In genomic region chr7:5214236-5214635, GRCh38 we compare ENCODE assay signal across 16 cellular contexts. TPM values are rescaled to one million over a fixed set of nuclear protein-coding genes. Genes with fewer than 3 reads are reported as not detected.
DNase-seq lines count a peak whose midpoint lies in the region; ATAC-seq and TF ChIP-seq lines count a peak whose summit lies in the region.
"Had no signal": no experiment of that assay in that cellular context is flagged by ENCODE, and none has a peak within 500 bp of the region (broad histone marks: within the 10 kb centered on the region; RNA-seq: fewer than 3 reads in every experiment).

No MANE protein-coding gene starts in this region.

- intact Hi-C loops in sigmoid colon (cut with DNase I) = no loop called here

- DNase-seq in activated T-cell treated with anti-CD3 and anti-CD28 coated beads, Interleukin-2, amount 50 U/mL, for 24 hours = peak; percentile 8
- no peak for DNase-seq in activated T-cell treated with anti-CD3 and anti-CD28 coated beads, Interleukin-2, amount 50 U/mL, for 72 hours
- DNase-seq in RWPE2 (ENCODE audit: low spot score) (peak; percentile 29), neural crest cell (ENCODE audit: low read depth, low spot score) (no peak), sigmoid colon (peak; percentile 26), nucleus accumbens (lab: John Stamatoyannopoulos, UW) (no peak), anterior cingulate cortex (lab: John Stamatoyannopoulos, UW) (no peak)
- DNase-seq in activated CD4-positive, alpha-beta T cell treated with anti-CD3 and anti-CD28 coated beads for 48 hours = no peak
- DNase-seq: 8988T; AML-193; CD8-positive, alpha-beta memory T cell; DND-41; GDM1 had no signal

- WGBS in sigmoid colon, 2 donors = 95 to 96% methylated on average over 13 of the region's 13 CpGs

- TF ChIP-seq CTCF in RWPE2 (IDR thresholded peaks at IDR 0.05; ENCODE audit: poor library complexity, severe bottlenecking) = no peak
- TF ChIP-seq CTCF in neural crest cell (conservative IDR thresholded peaks at IDR 0.05) = no peak
- no peak for TF ChIP-seq CTCF in sigmoid colon (IDR thresholded peaks at IDR 0.05)

- no peaks in the 10 kb centered on the region for H3K27me3 Mint-ChIP-seq in activated T-cell treated with anti-CD3 and anti-CD28 coated beads, Interleukin-2, amount 50 U/mL, for 24 hours
- no peaks in the 10 kb centered on the region for H3K27me3 Mint-ChIP-seq in activated T-cell treated with anti-CD3 and anti-CD28 coated beads, Interleukin-2, amount 50 U/mL, for 72 hours (ENCODE audit: low read depth)
- no peaks in the 10 kb centered on the region for H3K27me3 Mint-ChIP-seq in neural crest cell (ENCODE audit: low read depth)

- H3K27ac Mint-ChIP-seq in activated T-cell treated with anti-CD3 and anti-CD28 coated beads, Interleukin-2, amount 50 U/mL, for 24 hours = no peak overlapping the region
- no peak overlapping the region for H3K27ac Mint-ChIP-seq in activated T-cell treated with anti-CD3 and anti-CD28 coated beads, Interleukin-2, amount 50 U/mL, for 72 hours
- H3K27ac Mint-ChIP-seq in neural crest cell (ENCODE audit: unreplicated experiment) = peak overlapping the region; percentile 90
- H3K27ac Mint-ChIP-seq: CD8-positive, alpha-beta memory T cell had no signal

- peaks cover 7% of the 10 kb centered on the region for H3K4me1 Mint-ChIP-seq in activated T-cell treated with anti-CD3 and anti-CD28 coated beads, Interleukin-2, amount 50 U/mL, for 24 hours (ENCODE audit: low read depth)
- H3K4me1 Mint-ChIP-seq in activated T-cell treated with anti-CD3 and anti-CD28 coated beads, Interleukin-2, amount 50 U/mL, for 72 hours (ENCODE audit: low read depth) = no peaks in the 10 kb centered on the region
- H3K4me1 Mint-ChIP-seq in neural crest cell = peaks cover 22% of the 10 kb centered on the region

- H3K4me3 ChIP-seq in RWPE2 (ENCODE audit: severe bottlenecking) (no peak overlapping the region), sigmoid colon (no peak overlapping the region)
- H3K4me3 ChIP-seq: BLaER1, HAP-1 had no signal

- no peak overlapping the region for H3K4me3 Mint-ChIP-seq in activated T-cell treated with anti-CD3 and anti-CD28 coated beads, Interleukin-2, amount 50 U/mL, for 24 hours
- H3K4me3 Mint-ChIP-seq in activated T-cell treated with anti-CD3 and anti-CD28 coated beads, Interleukin-2, amount 50 U/mL, for 72 hours = no peak overlapping the region
- no peak overlapping the region for H3K4me3 Mint-ChIP-seq in neural crest cell
- H3K4me3 Mint-ChIP-seq: CD8-positive, alpha-beta memory T cell had no signal

- no peak for ATAC-seq in activated T-cell treated with anti-CD3 and anti-CD28 coated beads, Interleukin-2, amount 50 U/mL, for 72 hours (replicated peaks in 1 of 2)
- ATAC-seq in RWPE2 (ENCODE audit: low read depth) = no peak

- H3K27ac ChIP-seq in RWPE2 (ENCODE audit: poor library complexity, severe bottlenecking) = no peak overlapping the region
- H3K27ac ChIP-seq in sigmoid colon = no peak overlapping the region
- H3K27ac ChIP-seq: BLaER1 had no signal

- no peaks in the 10 kb centered on the region for H3K4me1 ChIP-seq in RWPE2 (ENCODE audit: insufficient read depth, poor library complexity, severe bottlenecking)
- peaks cover 0 to under 1% (median 0%) of the 10 kb centered on the region in 4 donors for H3K4me1 ChIP-seq in sigmoid colon
- H3K4me1 ChIP-seq: Caco-2, HAP-1 had no signal

- peaks cover 59% of the 10 kb centered on the region for H3K36me3 ChIP-seq in RWPE2 (ENCODE audit: low read depth)
- peaks cover 22 to 92% (median 47%) of the 10 kb centered on the region in 4 donors for H3K36me3 ChIP-seq in sigmoid colon

- no peak for TF ChIP-seq POLR2A in sigmoid colon (IDR thresholded peaks at IDR 0.05)

- no peaks in the 10 kb centered on the region for H3K27me3 ChIP-seq in RWPE2 (ENCODE audit: insufficient read depth, poor library complexity, severe bottlenecking)
- H3K27me3 ChIP-seq in sigmoid colon = no peaks in the 10 kb centered on the region
- H3K27me3 ChIP-seq: BLaER1 had no signal

- TF ChIP-seq EP300 in sigmoid colon (IDR thresholded peaks at IDR 0.05) = no peak

- H3K9me3 ChIP-seq in RWPE2 (ENCODE audit: severe bottlenecking) = no peaks in the 10 kb centered on the region
- H3K9me3 ChIP-seq in sigmoid colon = no peaks in the 10 kb centered on the region
- H3K9me3 ChIP-seq: BLaER1, Caco-2, HAP-1 had no signal

- H3K9me3 Mint-ChIP-seq in activated T-cell treated with anti-CD3 and anti-CD28 coated beads, Interleukin-2, amount 50 U/mL, for 24 hours = no peaks in the 10 kb centered on the region
- no peaks in the 10 kb centered on the region for H3K9me3 Mint-ChIP-seq in activated T-cell treated with anti-CD3 and anti-CD28 coated beads, Interleukin-2, amount 50 U/mL, for 72 hours
- no peaks in the 10 kb centered on the region for H3K9me3 Mint-ChIP-seq in neural crest cell
- H3K9me3 Mint-ChIP-seq: CD8-positive, alpha-beta memory T cell had no signal

- peaks cover 93% of the 10 kb centered on the region for H3K36me3 Mint-ChIP-seq in activated T-cell treated with anti-CD3 and anti-CD28 coated beads, Interleukin-2, amount 50 U/mL, for 24 hours (ENCODE audit: low read depth)
- H3K36me3 Mint-ChIP-seq in activated T-cell treated with anti-CD3 and anti-CD28 coated beads, Interleukin-2, amount 50 U/mL, for 72 hours (ENCODE audit: insufficient read depth in 2 of 2) = peaks cover 3 to 11% of the 10 kb centered on the region in 2 donors
- peaks cover 19% of the 10 kb centered on the region for H3K36me3 Mint-ChIP-seq in neural crest cell (ENCODE audit: low read depth)

RNA-seq across cellular contexts. Expression of gene WIPI2, which starts 24.2 kb away (rescaled TPM):
- total RNA-seq in activated T-cell treated with anti-CD3 and anti-CD28 coated beads, Interleukin-2, amount 50 U/mL, for 72 hours = 10 to 100 TPM; 67.7 to 69.8 TPM
- 53.4 and 55.9 TPM in 2 replicates for total RNA-seq in neural crest cell
- total RNA-seq in sigmoid colon = 10 to 100 TPM; 46.0 to 61.2 (median 49.5) TPM
- 10 to 100 TPM; 30.3 to 32.1 (median 30.6) TPM for polyA plus RNA-seq in sigmoid colon

Comparison
In these comparisons a context has a peak if more than half of its experiments do, and no peak if none do; other contexts are left out.
1. DNase-seq: peak in activated T-cell treated with anti-CD3 and anti-CD28 coated beads, Interleukin-2, amount 50 U/mL, for 24 hours (single experiment), RWPE2 (single experiment) and sigmoid colon (single experiment); none in activated T-cell treated with anti-CD3 and anti-CD28 coated beads, Interleukin-2, amount 50 U/mL, for 72 hours (0 of 2), neural crest cell (single experiment), nucleus accumbens (0 of 56), anterior cingulate cortex (0 of 58) and activated CD4-positive, alpha-beta T cell treated with anti-CD3 and anti-CD28 coated beads for 48 hours (single experiment).